Comparison of ENCODE assay signal across 8 cellular contexts in genomic region chr5:150780180-150780692, GRCh38. TPM values are rescaled to one million over a fixed set of nuclear protein-coding genes. Genes with fewer than 3 reads are reported as not detected.
DNase-seq lines count a peak whose midpoint lies in the region; ATAC-seq and TF ChIP-seq lines count a peak whose summit lies in the region.

No MANE protein-coding gene starts in this region.

- peaks cover 57% of the 10 kb centered on the region for H3F3A ChIP-seq in smooth muscle cell (ENCODE audit: low read depth)

- H2AFZ ChIP-seq in smooth muscle cell (ENCODE audit: low read depth): no peak overlapping the region

- CTCF ChIA-PET in AG04450 (lab: Charles Lee): interaction anchor here (1.3 to 4.4 kb wide), 3 partner anchors 21 to 80 kb away, joined by 4 to 33 read pairs (median 11); partner anchors contain the start of gene DCTN4

- no peak for TF ChIP-seq EP300 in gastroesophageal sphincter (IDR thresholded peaks at IDR 0.05)

- WGBS in gastroesophageal sphincter (ENCODE audit: low coverage in 1 of 2), 2 donors: 39 to 67% methylated on average over 3 to 5 of the region's 6 CpGs
- 18% methylated on average over 6 of the region's 6 CpGs for WGBS in smooth muscle cell (ENCODE audit: low lambda C conversion rate)

- H3K27me3 ChIP-seq in AG04450 (ENCODE audit: control insufficient read depth, insufficient read depth, low read length): no peaks in the 10 kb centered on the region
- no peaks in the 10 kb centered on the region for H3K27me3 ChIP-seq in gastroesophageal sphincter
- no peaks in the 10 kb centered on the region for H3K27me3 ChIP-seq in smooth muscle cell (ENCODE audit: low read depth)

- POLR2A ChIA-PET in AG04450 (lab: Yijun Ruan, JAX): interaction anchor here (3.3 to 4.9 kb wide), 2 partner anchors 10 to 22 kb away, joined by 23 to 26 read pairs; partner anchors contain the start of gene DCTN4

- H3K4me3 ChIP-seq in AG04450 (ENCODE audit: low read depth, low read length) (peak overlapping the region; percentile 92), WI38 (ENCODE audit: low read depth, low read length) (peak overlapping the region; percentile 78), gastroesophageal sphincter (peak overlapping the region in 1 of 2 donors; percentile 75), smooth muscle cell (peak overlapping the region; percentile 92)

- peaks cover 2% of the 10 kb centered on the region; the same call in 1 of the 2 replicates for H3K9me3 ChIP-seq in AG04450 (ENCODE audit: control insufficient read depth, insufficient read depth, low read length)
- H3K9me3 ChIP-seq in gastroesophageal sphincter: no peaks in the 10 kb centered on the region
- no peaks in the 10 kb centered on the region for H3K9me3 ChIP-seq in smooth muscle cell (replicated peaks; ENCODE audit: low read depth)

- H3K27ac ChIP-seq in AG04450 (ENCODE audit: low read depth, low read length) (peak overlapping the region; percentile 78), gastroesophageal sphincter (peak overlapping the region; percentile 92 to 96 (median 95)), smooth muscle cell (ENCODE audit: low read depth) (peak overlapping the region; percentile 98)

- peaks cover 6% of the 10 kb centered on the region for H4K20me1 ChIP-seq in smooth muscle cell (ENCODE audit: low read depth)

- ATAC-seq in GM18870 (IDR thresholded peaks at IDR 0.05; ENCODE audit: unreplicated experiment) (peak; percentile 49), HG03066 (IDR thresholded peaks at IDR 0.05; ENCODE audit: low read depth, unreplicated experiment) (peak; percentile 53), gastroesophageal sphincter (peak; percentile 17)

- peak overlapping the region; percentile 94 for H3K9ac ChIP-seq in smooth muscle cell (ENCODE audit: low read depth)

- TF ChIP-seq POLR2A in gastroesophageal sphincter (IDR thresholded peaks at IDR 0.05): peak; percentile 40 to 44

- TF ChIP-seq CTCF in AG04450 (IDR thresholded peaks at IDR 0.05; ENCODE audit: low read depth, low read length): no peak
- no peak for TF ChIP-seq CTCF in WI38 (IDR thresholded peaks at IDR 0.05; ENCODE audit: low read depth, low read length)
- no peak for TF ChIP-seq CTCF in gastroesophageal sphincter (IDR thresholded peaks at IDR 0.05)
- no peak for TF ChIP-seq CTCF in smooth muscle cell (IDR thresholded peaks at IDR 0.05; ENCODE audit: borderline replicate concordance, insufficient read depth, poor library complexity, severe bottlenecking)

- H3K4me1 ChIP-seq in gastroesophageal sphincter (peaks cover 30 to 64% (median 42%) of the 10 kb centered on the region in 3 donors), smooth muscle cell (ENCODE audit: low read depth) (peaks cover 40% of the 10 kb centered on the region)

- DNase-seq in AG04450 (ENCODE audit: low read depth, low spot score) (no peak), smooth muscle cell (lab: John Stamatoyannopoulos, UW; ENCODE audit: unreplicated experiment) (no peak), NCI-H345 (lab: John Stamatoyannopoulos, UW) (no peak)
- no peak for DNase-seq in central memory CD4-positive, alpha-beta T cell

- H3K4me2 ChIP-seq in smooth muscle cell: peak overlapping the region; percentile 96

- no peaks in the 10 kb centered on the region for H3K36me3 ChIP-seq in gastroesophageal sphincter
- no peaks in the 10 kb centered on the region for H3K36me3 ChIP-seq in smooth muscle cell (ENCODE audit: low read depth)

- peaks cover 85% of the 10 kb centered on the region for H3K79me2 ChIP-seq in smooth muscle cell (ENCODE audit: low read depth)

RNA-seq across cellular contexts. Expression of gene SMIM3, which starts 1.7 kb away (rescaled TPM):
- polyA plus RNA-seq in AG04450 (2011; rRNA removed) (34.3 and 36.3 TPM in 2 replicates), smooth muscle cell (218 and 261 TPM in 2 replicates)
- polyA minus RNA-seq in AG04450 (2011; rRNA and poly(A)+ RNA removed): 12.7 and 15.3 TPM in 2 replicates
- total RNA-seq in gastroesophageal sphincter (10 to 100 TPM; 35.9 to 58.3 (median 47.9) TPM), smooth muscle cell (178 and 190 TPM in 2 replicates)

RNA-seq across cellular contexts. Expression of gene DCTN4, which starts 21.4 kb away (rescaled TPM):
- polyA plus RNA-seq in AG04450 (2011; rRNA removed) (54.6 and 61.1 TPM in 2 replicates), smooth muscle cell (35.2 and 38.7 TPM in 2 replicates)
- 76.5 TPM in 2 replicates for polyA minus RNA-seq in AG04450 (2011; rRNA and poly(A)+ RNA removed)
- total RNA-seq in gastroesophageal sphincter (10 to 100 TPM; 49.8 to 78.6 (median 55.2) TPM), smooth muscle cell (77.7 and 87.6 TPM in 2 replicates)
